Comparison of ENCODE assay signal across 1 cellular context in genomic region chr10:14573666-14574261, GRCh38.
TF ChIP-seq lines count a peak whose summit lies in the region.

No MANE protein-coding gene starts in this region.

TF ChIP-seq in HEK293, 187 proteins besides CTCF, POLR2A, EP300 and RAD21 (continued from another document):
- TF ChIP-seq, protein P1, sequence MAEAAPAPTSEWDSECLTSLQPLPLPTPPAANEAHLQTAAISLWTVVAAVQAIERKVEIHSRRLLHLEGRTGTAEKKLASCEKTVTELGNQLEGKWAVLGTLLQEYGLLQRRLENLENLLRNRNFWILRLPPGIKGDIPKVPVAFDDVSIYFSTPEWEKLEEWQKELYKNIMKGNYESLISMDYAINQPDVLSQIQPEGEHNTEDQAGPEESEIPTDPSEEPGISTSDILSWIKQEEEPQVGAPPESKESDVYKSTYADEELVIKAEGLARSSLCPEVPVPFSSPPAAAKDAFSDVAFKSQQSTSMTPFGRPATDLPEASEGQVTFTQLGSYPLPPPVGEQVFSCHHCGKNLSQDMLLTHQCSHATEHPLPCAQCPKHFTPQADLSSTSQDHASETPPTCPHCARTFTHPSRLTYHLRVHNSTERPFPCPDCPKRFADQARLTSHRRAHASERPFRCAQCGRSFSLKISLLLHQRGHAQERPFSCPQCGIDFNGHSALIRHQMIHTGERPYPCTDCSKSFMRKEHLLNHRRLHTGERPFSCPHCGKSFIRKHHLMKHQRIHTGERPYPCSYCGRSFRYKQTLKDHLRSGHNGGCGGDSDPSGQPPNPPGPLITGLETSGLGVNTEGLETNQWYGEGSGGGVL (tag by site-specific recombination; IDR thresholded peaks at IDR 0.05): 0 out of 2 replicates have a peak, but pooled peaks have one; percentile 19
- no peak for TF ChIP-seq ZNF639 (tag by site-specific recombination; IDR thresholded peaks at IDR 0.05)
- peak; percentile 33; the same call in 1 of the 2 replicates for TF ChIP-seq ZNF335 (tag by site-specific recombination; conservative IDR thresholded peaks at IDR 0.05)
- 0 out of 2 replicates have a peak, but pooled peaks have one; percentile 46 for TF ChIP-seq ZEB2 (tag by site-specific recombination; IDR thresholded peaks at IDR 0.05)
- peak; percentile 28; the same call in 1 of the 2 replicates for TF ChIP-seq ZBTB20 (tag by site-specific recombination; IDR thresholded peaks at IDR 0.05)
- TF ChIP-seq, protein P2, sequence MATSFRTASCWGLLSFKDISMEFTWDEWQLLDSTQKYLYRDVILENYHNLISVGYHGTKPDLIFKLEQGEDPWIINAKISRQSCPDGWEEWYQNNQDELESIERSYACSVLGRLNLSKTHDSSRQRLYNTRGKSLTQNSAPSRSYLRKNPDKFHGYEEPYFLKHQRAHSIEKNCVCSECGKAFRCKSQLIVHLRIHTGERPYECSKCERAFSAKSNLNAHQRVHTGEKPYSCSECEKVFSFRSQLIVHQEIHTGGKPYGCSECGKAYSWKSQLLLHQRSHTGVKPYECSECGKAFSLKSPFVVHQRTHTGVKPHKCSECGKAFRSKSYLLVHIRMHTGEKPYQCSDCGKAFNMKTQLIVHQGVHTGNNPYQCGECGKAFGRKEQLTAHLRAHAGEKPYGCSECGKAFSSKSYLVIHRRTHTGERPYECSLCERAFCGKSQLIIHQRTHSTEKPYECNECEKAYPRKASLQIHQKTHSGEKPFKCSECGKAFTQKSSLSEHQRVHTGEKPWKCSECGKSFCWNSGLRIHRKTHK (tag by site-specific recombination; IDR thresholded peaks at IDR 0.05): no peak
- TF ChIP-seq ZBTB17 (tag by site-specific recombination; IDR thresholded peaks at IDR 0.05): peak; percentile 58; the same call in 1 of the 2 replicates
- no peak for TF ChIP-seq ZNF513 (tag by site-specific recombination; IDR thresholded peaks at IDR 0.05)
- TF ChIP-seq ZNF416 (tag by site-specific recombination; IDR thresholded peaks at IDR 0.05): no peak
